8 cellular contexts compared by ENCODE assay signal in the genomic region with DNA sequence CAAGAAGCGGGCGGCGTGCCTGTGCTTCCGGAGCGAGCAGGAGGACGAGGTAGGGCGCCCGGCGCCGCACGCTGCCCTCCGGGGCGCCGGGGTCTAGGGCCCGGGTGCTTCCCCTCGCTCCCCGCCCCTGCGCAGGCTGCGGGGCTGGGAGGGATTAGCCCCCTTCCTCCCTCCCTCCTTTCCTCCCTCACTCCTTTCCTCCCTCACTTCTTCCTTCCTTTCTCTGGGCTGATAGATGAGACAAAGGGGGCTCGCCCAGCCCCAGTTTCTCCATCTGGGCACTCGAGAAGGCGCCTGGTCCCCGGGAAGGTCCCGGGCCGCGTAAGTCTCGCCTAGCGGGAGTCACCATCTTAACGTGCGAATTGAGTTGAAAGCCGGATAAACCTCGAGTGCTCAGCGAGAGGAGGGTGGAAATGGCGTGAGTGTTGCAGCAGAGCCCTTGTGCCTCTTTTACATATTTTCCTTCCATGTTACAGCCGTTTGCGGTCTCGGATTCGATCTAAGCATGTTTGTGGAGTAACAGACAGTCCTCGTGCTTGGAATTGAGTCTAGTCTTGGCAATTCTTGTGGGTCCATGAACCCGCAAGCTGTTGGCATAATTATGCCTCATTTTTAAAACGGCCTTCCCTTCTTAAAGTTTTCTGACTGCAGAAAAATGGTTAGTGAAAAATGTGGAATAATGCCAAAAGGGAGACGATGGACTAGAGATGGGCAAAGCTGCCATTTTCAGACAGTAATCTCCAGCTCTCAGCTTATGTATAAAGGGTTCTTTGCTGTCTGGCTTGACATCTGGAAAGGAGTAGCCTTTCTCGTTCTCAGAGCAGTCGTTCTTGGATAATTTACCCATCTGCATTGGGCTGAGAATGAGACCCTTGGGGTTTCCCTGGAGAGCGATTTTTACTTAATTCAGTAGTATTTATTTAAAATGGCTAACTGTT. TPM values are rescaled to one million over a fixed set of nuclear protein-coding genes. Genes with fewer than 3 reads are reported as not detected.
DNase-seq lines count a peak whose midpoint lies in the region; ATAC-seq, FAIRE-seq and TF ChIP-seq lines count a peak whose summit lies in the region.

No MANE protein-coding gene starts in this region.

- FAIRE-seq in GM12892 (lab: Jason Lieb, UNC) = no peak

- TF ChIP-seq POLR2A in GM12892 (IDR thresholded peaks at IDR 0.05; ENCODE audit: low read depth, low read length) = peak; percentile 25; the same call in 1 of the 2 replicates

- TF ChIP-seq CTCF in brain (conservative IDR thresholded peaks at IDR 0.05) = no peak

- peak overlapping the region; percentile 99 to 100 (median 100) for H3K27ac Mint-ChIP-seq in brain

- H3K9me3 Mint-ChIP-seq in brain = no peaks in the 10 kb centered on the region

- peaks cover 19% of the 10 kb centered on the region for H3K36me3 Mint-ChIP-seq in brain

- peak; percentile 34 for ATAC-seq in HG02588 (IDR thresholded peaks at IDR 0.05; ENCODE audit: unreplicated experiment)

- peaks cover 63% of the 10 kb centered on the region for H3K4me1 Mint-ChIP-seq in brain

- H3K4me3 Mint-ChIP-seq in brain = peak overlapping the region; percentile 98 to 100 (median 100)

- DNase-seq in GM12892 (ENCODE audit: insufficient read length) (peak; percentile 48), NCI-H1092 treated with DMSO at 0.1 percent for 48 hours (lab: John Stamatoyannopoulos, UW) (peak; percentile 40), UCSD-AML1 (lab: John Stamatoyannopoulos, UW; ENCODE audit: unreplicated experiment) (peak; percentile 58), iris pigment epithelial cell (ENCODE audit: low read depth) (peak; percentile 72), middle frontal gyrus (ENCODE audit: extremely low spot score, low spot score) (no peak)
- DNase-seq in stimulated activated CD4-positive, alpha-beta T cell treated with anti-CD3 and anti-CD28 coated beads, Interleukin-15, amount 100 ng/mL, for 24 hours = peak; percentile 70

- peaks cover 13% of the 10 kb centered on the region for H3K27me3 Mint-ChIP-seq in brain

RNA-seq across cellular contexts. Expression of a gene that starts 0.9 kb away (rescaled TPM):
- 84.4 TPM for polyA plus RNA-seq in GM12892 (2012; ENCODE audit: missing spikeins)
- 82.7 TPM for polyA plus RNA-seq in brain (ENCODE audit: insufficient read depth, low read depth, low replicate concordance)
